In genomic region chr2:170711774-170712652, GRCh38 we compare ENCODE assay signal across 1 cellular context.
TF ChIP-seq lines count a peak whose summit lies in the region.

No MANE protein-coding gene starts in this region.

TF ChIP-seq in HepG2, 621 proteins besides CTCF, POLR2A, EP300 and RAD21 (continued from another document and continues in another):
- TF ChIP-seq SOX5 (CRISPR knock-in tag; IDR thresholded peaks at IDR 0.05; ENCODE audit: borderline replicate concordance), result peak; percentile 90
- no peak for TF ChIP-seq CREBL2 (CRISPR knock-in tag; IDR thresholded peaks at IDR 0.05; ENCODE audit: borderline replicate concordance)
- TF ChIP-seq ZNF235 (CRISPR knock-in tag; IDR thresholded peaks at IDR 0.05; ENCODE audit: borderline replicate concordance), result no peak
- peak; percentile 90 for TF ChIP-seq HIC2 (CRISPR knock-in tag; IDR thresholded peaks at IDR 0.05; ENCODE audit: low read depth)
- TF ChIP-seq ZNF10 (CRISPR knock-in tag; IDR thresholded peaks at IDR 0.05; ENCODE audit: borderline replicate concordance, low read depth), result no peak
- peak; percentile 82 for TF ChIP-seq MEIS2 (CRISPR knock-in tag; IDR thresholded peaks at IDR 0.05)
- peak; percentile 64; the same call in 1 of the 2 replicates for TF ChIP-seq ELF4 (CRISPR knock-in tag; IDR thresholded peaks at IDR 0.05; ENCODE audit: borderline replicate concordance)
- peak; percentile 90 for TF ChIP-seq GZF1 (CRISPR knock-in tag; IDR thresholded peaks at IDR 0.05)
- no peak for TF ChIP-seq MAFK (conservative IDR thresholded peaks at IDR 0.05 in 1 of 2, IDR thresholded peaks at IDR 0.05 in 1 of 2; ENCODE audit: low read length in 2 of 2)
- TF ChIP-seq AKNA (CRISPR knock-in tag; IDR thresholded peaks at IDR 0.05; ENCODE audit: borderline replicate concordance), result no peak
- 0 out of 2 replicates have a peak, but pooled peaks have one; percentile 63 for TF ChIP-seq ZNF205 (CRISPR knock-in tag; IDR thresholded peaks at IDR 0.05)
- 0 out of 2 replicates have a peak, but pooled peaks have one; percentile 16 for TF ChIP-seq ZNF335 (CRISPR knock-in tag; IDR thresholded peaks at IDR 0.05)
- TF ChIP-seq GMEB1 (CRISPR knock-in tag; IDR thresholded peaks at IDR 0.05; ENCODE audit: borderline replicate concordance), result peak; percentile 62
- peak; percentile 99 for TF ChIP-seq AGO2 (optimal IDR thresholded peaks at IDR 0.05; ENCODE audit: low read depth, low read length)
- peak; percentile 97 for TF ChIP-seq SKIL (CRISPR knock-in tag; IDR thresholded peaks at IDR 0.05; ENCODE audit: borderline replicate concordance)
- TF ChIP-seq ZNF841 (CRISPR knock-in tag; IDR thresholded peaks at IDR 0.05; ENCODE audit: borderline replicate concordance), result 0 out of 2 replicates have a peak, but pooled peaks have one; percentile 50
- peak; percentile 61; the same call in 1 of the 2 replicates for TF ChIP-seq SATB2 (CRISPR knock-in tag; IDR thresholded peaks at IDR 0.05)
- TF ChIP-seq IRF2 (CRISPR knock-in tag; IDR thresholded peaks at IDR 0.05), result peak; percentile 79
- TF ChIP-seq CHCHD3 (CRISPR knock-in tag; IDR thresholded peaks at IDR 0.05), result no peak
- peak; percentile 59; the same call in 1 of the 2 replicates for TF ChIP-seq ZNF331 (CRISPR knock-in tag; IDR thresholded peaks at IDR 0.05)
- TF ChIP-seq MTERF4 (CRISPR knock-in tag; IDR thresholded peaks at IDR 0.05), result no peak
- peak; percentile 56; the same call in 1 of the 2 replicates for TF ChIP-seq ZSCAN20 (CRISPR knock-in tag; IDR thresholded peaks at IDR 0.05; ENCODE audit: borderline replicate concordance)
- no peak for TF ChIP-seq TCF12 (IDR thresholded peaks at IDR 0.05)
- peak; percentile 98 for TF ChIP-seq TCF12 (CRISPR knock-in tag; IDR thresholded peaks at IDR 0.05)
- TF ChIP-seq NFYB (CRISPR knock-in tag; IDR thresholded peaks at IDR 0.05), result peak; percentile 30; the same call in 1 of the 2 replicates
- peak; percentile 90 for TF ChIP-seq ZNF563 (CRISPR knock-in tag; IDR thresholded peaks at IDR 0.05)
- TF ChIP-seq NFATC3 (CRISPR knock-in tag; IDR thresholded peaks at IDR 0.05), result no peak
- no peak for TF ChIP-seq ZEB1 (IDR thresholded peaks at IDR 0.05; ENCODE audit: insufficient replicate concordance, low read depth)
- no peak for TF ChIP-seq ZNF775 (CRISPR knock-in tag; IDR thresholded peaks at IDR 0.05; ENCODE audit: borderline replicate concordance)
- TF ChIP-seq ZFAT (CRISPR knock-in tag; conservative IDR thresholded peaks at IDR 0.05), result peak; percentile 52; the same call in 1 of the 2 replicates
- TF ChIP-seq CENPBD1 (CRISPR knock-in tag; IDR thresholded peaks at IDR 0.05; ENCODE audit: borderline replicate concordance, low read depth), result no peak
- TF ChIP-seq ZNF530 (CRISPR knock-in tag; IDR thresholded peaks at IDR 0.05; ENCODE audit: low read depth), result 0 out of 2 replicates have a peak, but pooled peaks have one; percentile 47
- no peak for TF ChIP-seq SOX6 (IDR thresholded peaks at IDR 0.05)
- TF ChIP-seq SOX6 (CRISPR knock-in tag; IDR thresholded peaks at IDR 0.05), result peak; percentile 97
- TF ChIP-seq SMAD9 (CRISPR knock-in tag; IDR thresholded peaks at IDR 0.05), result 0 out of 2 replicates have a peak, but pooled peaks have one; percentile 1
- TF ChIP-seq ZNF660 (CRISPR knock-in tag; IDR thresholded peaks at IDR 0.05; ENCODE audit: borderline replicate concordance, low read depth), result no peak
- 0 out of 2 replicates have a peak, but pooled peaks have one; percentile 25 for TF ChIP-seq MLXIP (CRISPR knock-in tag; IDR thresholded peaks at IDR 0.05; ENCODE audit: borderline replicate concordance)
- no peak for TF ChIP-seq ELK4 (CRISPR knock-in tag; IDR thresholded peaks at IDR 0.05; ENCODE audit: borderline replicate concordance)
- TF ChIP-seq SSRP1 (CRISPR knock-in tag; IDR thresholded peaks at IDR 0.05), result no peak
- peak; percentile 99 for TF ChIP-seq ISL2 (CRISPR knock-in tag; IDR thresholded peaks at IDR 0.05)
- no peak for TF ChIP-seq ZNF737 (CRISPR knock-in tag; IDR thresholded peaks at IDR 0.05; ENCODE audit: borderline replicate concordance)
- TF ChIP-seq ZNF431 (CRISPR knock-in tag; IDR thresholded peaks at IDR 0.05; ENCODE audit: borderline replicate concordance, low read depth), result peak; percentile 80; the same call in 1 of the 2 replicates
- no peak for TF ChIP-seq NFRKB (IDR thresholded peaks at IDR 0.05)
- peak; percentile 93; the same call in 1 of the 2 replicates for TF ChIP-seq TIGD3 (CRISPR knock-in tag; IDR thresholded peaks at IDR 0.05; ENCODE audit: borderline replicate concordance)
- 0 out of 2 replicates have a peak, but pooled peaks have one; percentile 58 for TF ChIP-seq DNMT1 (CRISPR knock-in tag; IDR thresholded peaks at IDR 0.05)
